ENCODE assay signal across 27 cellular contexts in genomic region chr7:96614154-96614867, GRCh38.
DNase-seq lines count a peak whose midpoint lies in the region; ATAC-seq, FAIRE-seq and TF ChIP-seq lines count a peak whose summit lies in the region.
"Had no signal": no experiment of that assay in that cellular context is flagged by ENCODE, and none has a peak within 500 bp of the region (broad histone marks: within the 10 kb centered on the region; RNA-seq: fewer than 3 reads in every experiment).

No MANE protein-coding gene starts in this region.

- TF ChIP-seq CTCF in gastrocnemius medialis (IDR thresholded peaks at IDR 0.05 in 4 of 5, conservative IDR thresholded peaks at IDR 0.05 in 1 of 5) (no peak), PC-3 (conservative IDR thresholded peaks at IDR 0.05; ENCODE audit: low read depth, low read length) (no peak), gastroesophageal sphincter (IDR thresholded peaks at IDR 0.05) (no peak), MCF 10A (IDR thresholded peaks at IDR 0.05; ENCODE audit: unreplicated experiment) (no peak)

- H3K4me3 ChIP-seq in gastrocnemius medialis (no peak overlapping the region), PC-3 (ENCODE audit: low read length) (no peak overlapping the region), gastroesophageal sphincter (no peak overlapping the region)
- H3K4me3 ChIP-seq: K562, lower lobe of right lung, sigmoid colon had no signal

- H3K9ac ChIP-seq in PC-3 (ENCODE audit: low read length) = no peak overlapping the region

- no peak overlapping the region for H3K4me2 ChIP-seq in PC-3 (ENCODE audit: low read length)

- no peak overlapping the region for H3K27ac Mint-ChIP-seq in MCF 10A (ENCODE audit: low read depth, unreplicated experiment)
- H3K27ac Mint-ChIP-seq: H9; T-helper 2 cell treated with Interferon-gamma antibody and Interleukin-4, amounts not matched to agents 5 μg/mL and 100 μg/mL, for 36 hours had no signal

- H3K79me2 ChIP-seq in PC-3 (ENCODE audit: low read length) = no peaks in the 10 kb centered on the region

- H3K9me3 ChIP-seq in gastrocnemius medialis = no peaks in the 10 kb centered on the region
- H3K9me3 ChIP-seq in PC-3 (ENCODE audit: low read length) = no peaks in the 10 kb centered on the region
- H3K9me3 ChIP-seq in gastroesophageal sphincter = peaks cover 0 to 49% (median 0%) of the 10 kb centered on the region in 3 donors
- H3K9me3 ChIP-seq: BE2C had no signal

- H3K27ac ChIP-seq in gastrocnemius medialis (no peak overlapping the region), PC-3 (ENCODE audit: low read length) (no peak overlapping the region), gastroesophageal sphincter (no peak overlapping the region)
- H3K27ac ChIP-seq: lower lobe of right lung, sigmoid colon, VCaP had no signal

- BruUV-seq in PC-3 (replicated peaks; lab: Mats Ljungman, UMichigan) (no TSS peak), MCF 10A (replicated peaks; lab: Mats Ljungman, UMichigan) (no TSS peak)

- no peaks in the 10 kb centered on the region for H4K20me1 ChIP-seq in PC-3 (ENCODE audit: low read length)

- intact Hi-C loops in gastrocnemius medialis (cut with DNase I; ENCODE audit: low total_unique reads) (no loop called here), PC-3 (cut with micrococcal nuclease) (no loop called here), MCF 10A (cut with micrococcal nuclease) (no loop called here)

- no peaks in the 10 kb centered on the region for H3K36me3 Mint-ChIP-seq in MCF 10A (ENCODE audit: insufficient read depth, unreplicated experiment)

- peak; percentile 5 for FAIRE-seq in GM12892 (lab: Jason Lieb, UNC)
- FAIRE-seq: A204.1, islet of Langerhans, K562 had no signal

- no peaks in the 10 kb centered on the region for H3F3A ChIP-seq in PC-3 (ENCODE audit: low read length, unreplicated experiment)

- H3K9me3 Mint-ChIP-seq in MCF 10A (ENCODE audit: unreplicated experiment) = no peaks in the 10 kb centered on the region
- H3K9me3 Mint-ChIP-seq: T-helper 2 cell treated with Interferon-gamma antibody and Interleukin-4, amounts not matched to agents 5 μg/mL and 100 μg/mL, for 36 hours had no signal

- no peak for TF ChIP-seq EP300 in gastroesophageal sphincter (IDR thresholded peaks at IDR 0.05)

- H3K27me3 ChIP-seq in gastrocnemius medialis (no peaks in the 10 kb centered on the region), PC-3 (ENCODE audit: low read length) (no peaks in the 10 kb centered on the region), gastroesophageal sphincter (no peaks in the 10 kb centered on the region)
- H3K27me3 ChIP-seq: BE2C, sigmoid colon had no signal

- H2AFZ ChIP-seq in PC-3 (ENCODE audit: low read length) = no peak overlapping the region

- H3K36me3 ChIP-seq in gastrocnemius medialis (no peaks in the 10 kb centered on the region), PC-3 (ENCODE audit: low read depth, low read length) (no peaks in the 10 kb centered on the region), gastroesophageal sphincter (no peaks in the 10 kb centered on the region)
- H3K36me3 ChIP-seq: BE2C, lower lobe of right lung, sigmoid colon had no signal

- H3K4me3 Mint-ChIP-seq in MCF 10A (ENCODE audit: unreplicated experiment) = no peak overlapping the region
- H3K4me3 Mint-ChIP-seq: H9; neural crest cell; T-helper 2 cell treated with Interferon-gamma antibody and Interleukin-4, amounts not matched to agents 5 μg/mL and 100 μg/mL, for 36 hours had no signal

- in situ Hi-C loops in gastrocnemius medialis (cut with MboI; ENCODE audit: low sequenced_read_pairs in 4 of 4) = no loop called here

- H3K27me3 Mint-ChIP-seq in MCF 10A (ENCODE audit: insufficient read depth, unreplicated experiment) = peaks cover 21% of the 10 kb centered on the region

- no peaks in the 10 kb centered on the region for H3K4me1 Mint-ChIP-seq in MCF 10A (ENCODE audit: insufficient read depth, unreplicated experiment)
- H3K4me1 Mint-ChIP-seq: H9, neural crest cell had no signal

- no peaks in the 10 kb centered on the region for H3K9me2 ChIP-seq in PC-3 (replicated peaks; ENCODE audit: low read length)

- POLR2A ChIA-PET in PC-3 (lab: Charles Lee; ENCODE audit: unreplicated experiment) = no interaction called here
- POLR2A ChIA-PET in MCF 10A (lab: Yijun Ruan, JAX) = no interaction called here

- 89 to 90% methylated on average over 3 to 5 of the region's 5 CpGs for WGBS in gastroesophageal sphincter (ENCODE audit: low coverage in 1 of 2), 2 donors

- TF ChIP-seq POLR2A in GM12892 (IDR thresholded peaks at IDR 0.05; ENCODE audit: low read depth, low read length) = no peak
- TF ChIP-seq POLR2A in gastrocnemius medialis (IDR thresholded peaks at IDR 0.05) = no peak
- TF ChIP-seq POLR2A in gastroesophageal sphincter (IDR thresholded peaks at IDR 0.05) = no peak

- CTCF ChIA-PET in PC-3 (lab: Charles Lee) = no interaction called here
- CTCF ChIA-PET in MCF 10A (lab: Yijun Ruan, JAX) = no interaction called here

- H3K4me1 ChIP-seq in gastrocnemius medialis (no peaks in the 10 kb centered on the region), PC-3 (ENCODE audit: insufficient read depth, low read length) (no peaks in the 10 kb centered on the region), gastroesophageal sphincter (no peaks in the 10 kb centered on the region)
- H3K4me1 ChIP-seq: BE2C, lower lobe of right lung, sigmoid colon had no signal

- DNase-seq in GM12892 (ENCODE audit: insufficient read length) (no peak), gastrocnemius medialis (no peak), PC-3 (no peak), MCF 10A (ENCODE audit: unreplicated experiment) (no peak)
- DNase-seq: activated CD8-positive, alpha-beta memory T cell treated with anti-CD3 and anti-CD28 coated beads, Interleukin-2, amount 50 U/mL, for 48 hours; BE2C; foreskin melanocyte; GF-D8; H9; hippocampal formation; lower lobe of right lung; NCI-H1694 treated with DMSO at 0.1 percent for 48 hours; NCI-H526; posterior cingulate gyrus; sigmoid colon; trophoblast cell had no signal

- ATAC-seq in GM19351 (IDR thresholded peaks at IDR 0.05; ENCODE audit: unreplicated experiment) (peak; percentile 84), HG02623 (IDR thresholded peaks at IDR 0.05; ENCODE audit: unreplicated experiment) (peak; percentile 48), HG03442 (IDR thresholded peaks at IDR 0.05; ENCODE audit: unreplicated experiment) (peak; percentile 75), gastrocnemius medialis (no peak), PC-3 (no peak), gastroesophageal sphincter (no peak)
- ATAC-seq: K562, lower lobe of right lung, SK-N-SH treated with all-trans-retinoic acid at 6 μM for 48 hours had no signal

Comparison
In these comparisons a context has a peak if more than half of its experiments do, and no peak if none do; other contexts are left out.
1. ATAC-seq: peak in GM19351 (single experiment), HG02623 (single experiment) and HG03442 (single experiment); none in gastrocnemius medialis (0 of 2), PC-3 (single experiment) and gastroesophageal sphincter (single experiment).